ENCODE assay signal across 9 cellular contexts in genomic region chr14:36315159-36315853, GRCh38. TPM values are rescaled to one million over a fixed set of nuclear protein-coding genes. Genes with fewer than 3 reads are reported as not detected.
DNase-seq lines count a peak whose midpoint lies in the region; ATAC-seq and TF ChIP-seq lines count a peak whose summit lies in the region.
"Had no signal": no experiment of that assay in that cellular context is flagged by ENCODE, and none has a peak within 500 bp of the region (broad histone marks: within the 10 kb centered on the region; RNA-seq: fewer than 3 reads in every experiment).

No MANE protein-coding gene starts in this region.

- peak; percentile 66 for ATAC-seq in GM18508 (IDR thresholded peaks at IDR 0.05; ENCODE audit: insufficient read depth, unreplicated experiment)
- ATAC-seq in GM21447 (IDR thresholded peaks at IDR 0.05; ENCODE audit: unreplicated experiment) = peak; percentile 50
- no peak for ATAC-seq in T-helper 17 cell
- ATAC-seq in SK-N-SH treated with all-trans-retinoic acid at 6 μM for 48 hours = no peak
- no peak for ATAC-seq in left lobe of liver
- ATAC-seq: pancreas had no signal

- no peak overlapping the region for H3K27ac Mint-ChIP-seq in T-helper 17 cell

- no peaks in the 10 kb centered on the region for H3K27me3 Mint-ChIP-seq in T-helper 17 cell

- H3K4me3 ChIP-seq in HUES48 (ENCODE audit: low read depth, low read length) (no peak overlapping the region; the same call in 1 of the 2 replicates), iPS-18a (ENCODE audit: low read length) (peak overlapping the region; percentile 14)
- H3K4me3 ChIP-seq: pancreas had no signal

- H3K4me1 ChIP-seq in HUES48 (ENCODE audit: control insufficient read depth, insufficient read depth, low read length) (peaks cover 35% of the 10 kb centered on the region), iPS-18a (ENCODE audit: control insufficient read depth, low read depth, low read length) (peaks cover 23% of the 10 kb centered on the region)

- H3K36me3 ChIP-seq in HUES48 (ENCODE audit: control insufficient read depth, insufficient read depth, low read length) (peaks cover 20% of the 10 kb centered on the region), iPS-18a (ENCODE audit: control insufficient read depth, low read depth, low read length) (peaks cover 15% of the 10 kb centered on the region)

- DNase-seq in T-helper 17 cell (no peak), left lobe of liver (ENCODE audit: low spot score) (no peak), NCI-H446 (lab: John Stamatoyannopoulos, UW) (no peak)
- DNase-seq: pancreas had no signal

- H3K4me1 Mint-ChIP-seq in T-helper 17 cell = peaks cover 29% of the 10 kb centered on the region

- peaks cover 8% of the 10 kb centered on the region for H3K36me3 Mint-ChIP-seq in T-helper 17 cell (ENCODE audit: low read depth)

- no peaks in the 10 kb centered on the region for H3K27me3 ChIP-seq in HUES48 (ENCODE audit: control insufficient read depth, insufficient read depth, low read length)
- H3K27me3 ChIP-seq in iPS-18a (ENCODE audit: control insufficient read depth, insufficient read depth, low read length) = no peaks in the 10 kb centered on the region
- H3K27me3 ChIP-seq: pancreas had no signal

- H3K9me3 ChIP-seq in HUES48 (ENCODE audit: control insufficient read depth, insufficient read depth, low read length) (no peaks in the 10 kb centered on the region), iPS-18a (ENCODE audit: control insufficient read depth, low read depth, low read length) (no peaks in the 10 kb centered on the region), T-helper 17 cell (ENCODE audit: control insufficient read depth, low read length, poor library complexity, severe bottlenecking) (no peaks in the 10 kb centered on the region)
- H3K9me3 ChIP-seq: pancreas had no signal

- no peak overlapping the region for H3K4me3 Mint-ChIP-seq in T-helper 17 cell

- H3K27ac ChIP-seq in HUES48 (ENCODE audit: low read depth, low read length) (peak overlapping the region; percentile 69), iPS-18a (ENCODE audit: low read length) (no peak overlapping the region)
- H3K27ac ChIP-seq: pancreas had no signal

- no peak overlapping the region for H3K9ac ChIP-seq in HUES48 (ENCODE audit: low read depth, low read length)
- H3K9ac ChIP-seq in iPS-18a (ENCODE audit: low read length) = no peak overlapping the region

TF ChIP-seq in SK-N-SH treated with all-trans-retinoic acid at 6 μM for 48 hours, 23 proteins besides CTCF, POLR2A, EP300 and RAD21:
- TF ChIP-seq BACH2 (CRISPR knock-in tag; IDR thresholded peaks at IDR 0.05; ENCODE audit: borderline replicate concordance) = no peak
- no peak for TF ChIP-seq ZC3H10 (CRISPR knock-in tag; IDR thresholded peaks at IDR 0.05)
- TF ChIP-seq RARB (CRISPR knock-in tag; IDR thresholded peaks at IDR 0.05) = no peak
- no peak for TF ChIP-seq ARNTL (CRISPR knock-in tag; IDR thresholded peaks at IDR 0.05; ENCODE audit: borderline replicate concordance, low read depth)
- TF ChIP-seq OSR1 (CRISPR knock-in tag; IDR thresholded peaks at IDR 0.05) = no peak
- TF ChIP-seq, protein P1, sequence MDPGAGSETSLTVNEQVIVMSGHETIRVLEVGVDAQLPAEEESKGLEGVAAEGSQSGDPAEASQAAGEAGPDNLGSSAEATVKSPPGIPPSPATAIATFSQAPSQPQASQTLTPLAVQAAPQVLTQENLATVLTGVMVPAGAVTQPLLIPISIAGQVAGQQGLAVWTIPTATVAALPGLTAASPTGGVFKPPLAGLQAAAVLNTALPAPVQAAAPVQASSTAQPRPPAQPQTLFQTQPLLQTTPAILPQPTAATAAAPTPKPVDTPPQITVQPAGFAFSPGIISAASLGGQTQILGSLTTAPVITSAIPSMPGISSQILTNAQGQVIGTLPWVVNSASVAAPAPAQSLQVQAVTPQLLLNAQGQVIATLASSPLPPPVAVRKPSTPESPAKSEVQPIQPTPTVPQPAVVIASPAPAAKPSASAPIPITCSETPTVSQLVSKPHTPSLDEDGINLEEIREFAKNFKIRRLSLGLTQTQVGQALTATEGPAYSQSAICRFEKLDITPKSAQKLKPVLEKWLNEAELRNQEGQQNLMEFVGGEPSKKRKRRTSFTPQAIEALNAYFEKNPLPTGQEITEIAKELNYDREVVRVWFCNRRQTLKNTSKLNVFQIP (CRISPR knock-in tag; IDR thresholded peaks at IDR 0.05; ENCODE audit: borderline replicate concordance, low read depth) = no peak
- TF ChIP-seq ZFP3 (CRISPR knock-in tag; IDR thresholded peaks at IDR 0.05) = no peak
- TF ChIP-seq, protein P2, sequence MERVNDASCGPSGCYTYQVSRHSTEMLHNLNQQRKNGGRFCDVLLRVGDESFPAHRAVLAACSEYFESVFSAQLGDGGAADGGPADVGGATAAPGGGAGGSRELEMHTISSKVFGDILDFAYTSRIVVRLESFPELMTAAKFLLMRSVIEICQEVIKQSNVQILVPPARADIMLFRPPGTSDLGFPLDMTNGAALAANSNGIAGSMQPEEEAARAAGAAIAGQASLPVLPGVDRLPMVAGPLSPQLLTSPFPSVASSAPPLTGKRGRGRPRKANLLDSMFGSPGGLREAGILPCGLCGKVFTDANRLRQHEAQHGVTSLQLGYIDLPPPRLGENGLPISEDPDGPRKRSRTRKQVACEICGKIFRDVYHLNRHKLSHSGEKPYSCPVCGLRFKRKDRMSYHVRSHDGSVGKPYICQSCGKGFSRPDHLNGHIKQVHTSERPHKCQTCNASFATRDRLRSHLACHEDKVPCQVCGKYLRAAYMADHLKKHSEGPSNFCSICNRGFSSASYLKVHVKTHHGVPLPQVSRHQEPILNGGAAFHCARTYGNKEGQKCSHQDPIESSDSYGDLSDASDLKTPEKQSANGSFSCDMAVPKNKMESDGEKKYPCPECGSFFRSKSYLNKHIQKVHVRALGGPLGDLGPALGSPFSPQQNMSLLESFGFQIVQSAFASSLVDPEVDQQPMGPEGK (CRISPR knock-in tag; IDR thresholded peaks at IDR 0.05; ENCODE audit: borderline replicate concordance) = no peak
- TF ChIP-seq, protein P3, sequence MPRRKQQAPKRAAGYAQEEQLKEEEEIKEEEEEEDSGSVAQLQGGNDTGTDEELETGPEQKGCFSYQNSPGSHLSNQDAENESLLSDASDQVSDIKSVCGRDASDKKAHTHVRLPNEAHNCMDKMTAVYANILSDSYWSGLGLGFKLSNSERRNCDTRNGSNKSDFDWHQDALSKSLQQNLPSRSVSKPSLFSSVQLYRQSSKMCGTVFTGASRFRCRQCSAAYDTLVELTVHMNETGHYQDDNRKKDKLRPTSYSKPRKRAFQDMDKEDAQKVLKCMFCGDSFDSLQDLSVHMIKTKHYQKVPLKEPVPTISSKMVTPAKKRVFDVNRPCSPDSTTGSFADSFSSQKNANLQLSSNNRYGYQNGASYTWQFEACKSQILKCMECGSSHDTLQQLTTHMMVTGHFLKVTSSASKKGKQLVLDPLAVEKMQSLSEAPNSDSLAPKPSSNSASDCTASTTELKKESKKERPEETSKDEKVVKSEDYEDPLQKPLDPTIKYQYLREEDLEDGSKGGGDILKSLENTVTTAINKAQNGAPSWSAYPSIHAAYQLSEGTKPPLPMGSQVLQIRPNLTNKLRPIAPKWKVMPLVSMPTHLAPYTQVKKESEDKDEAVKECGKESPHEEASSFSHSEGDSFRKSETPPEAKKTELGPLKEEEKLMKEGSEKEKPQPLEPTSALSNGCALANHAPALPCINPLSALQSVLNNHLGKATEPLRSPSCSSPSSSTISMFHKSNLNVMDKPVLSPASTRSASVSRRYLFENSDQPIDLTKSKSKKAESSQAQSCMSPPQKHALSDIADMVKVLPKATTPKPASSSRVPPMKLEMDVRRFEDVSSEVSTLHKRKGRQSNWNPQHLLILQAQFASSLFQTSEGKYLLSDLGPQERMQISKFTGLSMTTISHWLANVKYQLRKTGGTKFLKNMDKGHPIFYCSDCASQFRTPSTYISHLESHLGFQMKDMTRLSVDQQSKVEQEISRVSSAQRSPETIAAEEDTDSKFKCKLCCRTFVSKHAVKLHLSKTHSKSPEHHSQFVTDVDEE (CRISPR knock-in tag; IDR thresholded peaks at IDR 0.05) = no peak
- no peak for TF ChIP-seq ISL1 (CRISPR knock-in tag; IDR thresholded peaks at IDR 0.05)

RNA-seq across cellular contexts. Expression of gene MBIP, which starts 5.1 kb away (rescaled TPM):
- total RNA-seq in T-helper 17 cell (10 to 100 TPM; 44.3 to 46.4 TPM), left lobe of liver (7.9 TPM)

Comparison
In these comparisons a context has a peak if more than half of its experiments do, and no peak if none do; other contexts are left out.
1. ATAC-seq: peak in GM18508 (single experiment) and GM21447 (single experiment); none in T-helper 17 cell (single experiment), SK-N-SH treated with all-trans-retinoic acid at 6 μM for 48 hours (single experiment) and left lobe of liver (single experiment).